In genomic region chr1:44031051-44031899, GRCh38 we compare ENCODE assay signal across 8 cellular contexts. TPM values are rescaled to one million over a fixed set of nuclear protein-coding genes. Genes with fewer than 3 reads are reported as not detected.
DNase-seq lines count a peak whose midpoint lies in the region; ATAC-seq and TF ChIP-seq lines count a peak whose summit lies in the region.

Gene SLC6A9 (minus strand): TSS chr1:44031462. CDS start chr1:44024277, 7,185 bp downstream.

- H3K27me3 Mint-ChIP-seq in Caco-2 (ENCODE audit: insufficient read depth, unreplicated experiment) = no peaks in the 10 kb centered on the region
- H3K27me3 Mint-ChIP-seq in activated CD4-positive, alpha-beta memory T cell treated with anti-CD3 and anti-CD28 coated beads for 36 hours = no peaks in the 10 kb centered on the region
- H3K27me3 Mint-ChIP-seq in mesothelial cell of epicardium (ENCODE audit: low read depth) = no peaks in the 10 kb centered on the region

- H3K27me3 ChIP-seq in Caco-2 (replicated peaks; ENCODE audit: control insufficient read depth, insufficient read depth, low read length) = no peaks in the 10 kb centered on the region
- no peaks in the 10 kb centered on the region for H3K27me3 ChIP-seq in MM.1S (replicated peaks; ENCODE audit: insufficient read depth, low read length)

- H3K36me3 Mint-ChIP-seq in Caco-2 (ENCODE audit: insufficient read depth, unreplicated experiment) = peaks cover 9% of the 10 kb centered on the region
- no peaks in the 10 kb centered on the region for H3K36me3 Mint-ChIP-seq in activated CD4-positive, alpha-beta memory T cell treated with anti-CD3 and anti-CD28 coated beads for 36 hours
- peaks cover 3% of the 10 kb centered on the region for H3K36me3 Mint-ChIP-seq in mesothelial cell of epicardium

- CTCF ChIA-PET in Caco-2 (lab: Charles Lee) = interaction anchor here (0.6 to 1.3 kb wide), 2 partner anchors 11 to 85 kb away, joined by 5 to 9 read pairs; no protein-coding TSS in a partner anchor
- CTCF ChIA-PET in activated CD4-positive, alpha-beta memory T cell treated with anti-CD3 and anti-CD28 coated beads for 36 hours (lab: Charles Lee) = interaction anchor here (1.0 to 7.9 kb wide), 3 partner anchors 17 to 97 kb away, joined by 4 to 123 read pairs (median 75); no protein-coding TSS in a partner anchor

- peak within 1 kb of the TSS; percentile 89 for H2AFZ ChIP-seq in MM.1S (ENCODE audit: low read length)

- DNase-seq in Caco-2 (peak; percentile 46 to 60), MM.1S (peak; percentile 53), mesothelial cell of epicardium (ENCODE audit: low spot score in 2 of 2, unreplicated experiment in 2 of 2) (peak; percentile 51 to 78), NCI-H2029 treated with DMSO at 0.1 percent for 48 hours (lab: John Stamatoyannopoulos, UW) (no peak)
- peak; percentile 63 for DNase-seq in activated CD4-positive, alpha-beta memory T cell treated with anti-CD3 and anti-CD28 coated beads for 36 hours
- DNase-seq in effector CD4-positive, alpha-beta T cell = peak; percentile 41
- DNase-seq in stimulated activated CD8-positive, alpha-beta memory T cell treated with anti-CD3 and anti-CD28 coated beads, Interleukin-7, amount 100 ng/mL, for 4 hours (ENCODE audit: low read depth in 2 of 2) = peak; percentile 17 to 37

- intact Hi-C loops in Caco-2 (cut with micrococcal nuclease; ENCODE audit: unreplicated experiment) = no loop called here
- intact Hi-C loops in activated CD4-positive, alpha-beta memory T cell treated with anti-CD3 and anti-CD28 coated beads for 36 hours (cut with micrococcal nuclease) = loop anchor here (2.0 to 10.0 kb wide), 4 partner anchors 16 to 576 kb away; partner anchors contain the start of genes CCDC24, HYI and ST3GAL3

- peak within 1 kb of the TSS; percentile 79 for H3K9ac ChIP-seq in MM.1S (ENCODE audit: low read length)

- H3K9me3 ChIP-seq in Caco-2 (no peaks in the 10 kb centered on the region), MM.1S (replicated peaks; ENCODE audit: insufficient read depth, low read length) (no peaks in the 10 kb centered on the region)

- no peaks in the 10 kb centered on the region for H3K79me2 ChIP-seq in MM.1S (ENCODE audit: low read length)

- peak within 1 kb of the TSS; percentile 89 for H3K4me2 ChIP-seq in MM.1S (ENCODE audit: low read depth, low read length)

- peak within 1 kb of the TSS; percentile 81 for H3K27ac Mint-ChIP-seq in Caco-2 (ENCODE audit: unreplicated experiment)
- peak within 1 kb of the TSS; percentile 76 for H3K27ac Mint-ChIP-seq in activated CD4-positive, alpha-beta memory T cell treated with anti-CD3 and anti-CD28 coated beads for 36 hours
- H3K27ac Mint-ChIP-seq in mesothelial cell of epicardium = peak within 1 kb of the TSS; percentile 97

- no peaks in the 10 kb centered on the region for H4K20me1 ChIP-seq in MM.1S (ENCODE audit: insufficient read depth, low read length)

- peaks cover 3% of the 10 kb centered on the region; the same call in 1 of the 2 replicates for H3F3A ChIP-seq in MM.1S (ENCODE audit: insufficient read depth, low read length)

- H3K4me1 ChIP-seq in Caco-2 (peaks cover 17% of the 10 kb centered on the region), MM.1S (ENCODE audit: low read length) (peaks cover 15% of the 10 kb centered on the region)

- H3K4me1 Mint-ChIP-seq in Caco-2 (ENCODE audit: low read depth, unreplicated experiment) (peaks cover 30% of the 10 kb centered on the region), mesothelial cell of epicardium (peaks cover 52% of the 10 kb centered on the region)
- peaks cover 13% of the 10 kb centered on the region for H3K4me1 Mint-ChIP-seq in activated CD4-positive, alpha-beta memory T cell treated with anti-CD3 and anti-CD28 coated beads for 36 hours (ENCODE audit: low read depth)

- H3K4me3 ChIP-seq in Caco-2 (ENCODE audit: low read depth, low read length) (peak within 1 kb of the TSS; percentile 75), MM.1S (ENCODE audit: low read length) (peak within 1 kb of the TSS; percentile 92)

- no peaks in the 10 kb centered on the region for H3K36me3 ChIP-seq in Caco-2 (ENCODE audit: control insufficient read depth, insufficient read depth, low read length)
- H3K36me3 ChIP-seq in MM.1S (replicated peaks; ENCODE audit: insufficient read depth, low read length) = no peaks in the 10 kb centered on the region

- H3K9me3 Mint-ChIP-seq in Caco-2 (ENCODE audit: unreplicated experiment) (peaks cover 8% of the 10 kb centered on the region), mesothelial cell of epicardium (no peaks in the 10 kb centered on the region)
- no peaks in the 10 kb centered on the region for H3K9me3 Mint-ChIP-seq in activated CD4-positive, alpha-beta memory T cell treated with anti-CD3 and anti-CD28 coated beads for 36 hours

- H3K9me2 ChIP-seq in MM.1S (replicated peaks; ENCODE audit: insufficient read depth, low read length) = no peaks in the 10 kb centered on the region

- peak within 1 kb of the TSS; percentile 94 for H3K4me3 Mint-ChIP-seq in Caco-2 (ENCODE audit: unreplicated experiment)
- H3K4me3 Mint-ChIP-seq in activated CD4-positive, alpha-beta memory T cell treated with anti-CD3 and anti-CD28 coated beads for 36 hours = peak within 1 kb of the TSS; percentile 84
- peak within 1 kb of the TSS; percentile 81 for H3K4me3 Mint-ChIP-seq in mesothelial cell of epicardium

- peak within 1 kb of the TSS; percentile 36; the same call in 1 of the 2 replicates for H3K27ac ChIP-seq in MM.1S (ENCODE audit: low read length)

- ATAC-seq in HG02870 (IDR thresholded peaks at IDR 0.05; ENCODE audit: unreplicated experiment) = no peak

- POLR2A ChIA-PET in Caco-2 (lab: Charles Lee) = interaction anchor here (0.7 kb wide), 1 partner anchor 325 kb away, joined by 9 read pairs; no protein-coding TSS in a partner anchor
- POLR2A ChIA-PET in activated CD4-positive, alpha-beta memory T cell treated with anti-CD3 and anti-CD28 coated beads for 36 hours (lab: Charles Lee) = interaction anchor here (1.0 to 1.6 kb wide), 5 partner anchors 17 to 601 kb away, joined by 3 to 4 read pairs (median 4); partner anchors contain the start of genes KDM4A and ST3GAL3

- TF ChIP-seq CTCF in Caco-2 (IDR thresholded peaks at IDR 0.05; ENCODE audit: insufficient read depth in 1 of 2, low read depth in 1 of 2, low read length in 1 of 2, severe bottlenecking in 1 of 2, unreplicated experiment in 1 of 2) (no peak), MM.1S (IDR thresholded peaks at IDR 0.05; ENCODE audit: low read length) (no peak), mesothelial cell of epicardium (IDR thresholded peaks at IDR 0.05; ENCODE audit: unreplicated experiment) (no peak)

- no TSS peak for BruUV-seq in Caco-2 (replicated peaks; lab: Mats Ljungman, UMichigan)

RNA-seq across cellular contexts. Expression of gene SLC6A9, which starts in this region (rescaled TPM):
- total RNA-seq in Caco-2 (2022) (35.9 and 45.0 TPM in 2 replicates), mesothelial cell of epicardium (28.4 to 30.9 TPM (median 29.5 TPM) in 3 replicates)
- 1 to 10 TPM; 7.4 to 7.9 TPM for total RNA-seq in activated CD4-positive, alpha-beta memory T cell treated with anti-CD3 and anti-CD28 coated beads for 36 hours
